8 cellular contexts compared by ENCODE assay signal in genomic region chr17:56914641-56915263, GRCh38. TPM values are rescaled to one million over a fixed set of nuclear protein-coding genes. Genes with fewer than 3 reads are reported as not detected.
A peak's percentile ranks its signal among the peaks of the same experiment; 100 is the strongest.
DNase-seq lines count a peak whose midpoint lies in the region; ATAC-seq and TF ChIP-seq lines count a peak whose summit lies in the region.

No MANE protein-coding gene starts in this region.

- H3K27me3 ChIP-seq in CD4-positive, CD25-positive, alpha-beta regulatory T cell (ENCODE audit: control insufficient read depth, insufficient read depth, low read length): no peaks in the 10 kb centered on the region
- H3K27me3 ChIP-seq in KMS-11 (ENCODE audit: insufficient read depth, low read depth) (no peaks in the 10 kb centered on the region), thyroid gland (no peaks in the 10 kb centered on the region)

- 13 to 14% methylated on average over 9 of the region's 9 CpGs for WGBS in thyroid gland, 2 donors

- H3K9me3 Mint-ChIP-seq in CD4-positive, CD25-positive, alpha-beta regulatory T cell: peaks cover 0 to 5% (median 1%) of the 10 kb centered on the region in 7 donors

- peaks cover 6% of the 10 kb centered on the region for H3K36me3 Mint-ChIP-seq in CD4-positive, CD25-positive, alpha-beta regulatory T cell

- H3K27ac ChIP-seq in CD4-positive, CD25-positive, alpha-beta regulatory T cell (ENCODE audit: insufficient read depth, low read length, poor library complexity, severe bottlenecking): peak overlapping the region; percentile 80
- peak overlapping the region; percentile 46 for H3K27ac ChIP-seq in KMS-11
- H3K27ac ChIP-seq in angular gyrus (ENCODE audit: low read depth, low read length): peak overlapping the region; percentile 62
- peak overlapping the region; percentile 61 to 96 (median 87) for H3K27ac ChIP-seq in thyroid gland

- H3K4me1 Mint-ChIP-seq in CD4-positive, CD25-positive, alpha-beta regulatory T cell: peaks cover 7 to 47% (median 34%) of the 10 kb centered on the region in 4 donors

- TF ChIP-seq CTCF in KMS-11 (conservative IDR thresholded peaks at IDR 0.05; ENCODE audit: low read depth, low read length): no peak
- TF ChIP-seq CTCF in thyroid gland (IDR thresholded peaks at IDR 0.05): no peak

- peak overlapping the region; percentile 88 to 98 (median 89) for H3K27ac Mint-ChIP-seq in CD4-positive, CD25-positive, alpha-beta regulatory T cell

- peaks cover 47% of the 10 kb centered on the region for H3K4me1 ChIP-seq in CD4-positive, CD25-positive, alpha-beta regulatory T cell (ENCODE audit: control insufficient read depth, insufficient read depth, low read length, poor library complexity, severe bottlenecking)
- H3K4me1 ChIP-seq in KMS-11 (ENCODE audit: low read depth, poor library complexity, severe bottlenecking): peaks cover 34% of the 10 kb centered on the region
- peaks cover 32 to 51% of the 10 kb centered on the region in 2 donors for H3K4me1 ChIP-seq in thyroid gland

- peaks cover 0 to 7% of the 10 kb centered on the region in 2 experiments for H3K9me3 ChIP-seq in CD4-positive, CD25-positive, alpha-beta regulatory T cell (ENCODE audit: control insufficient read depth in 2 of 2, low read length in 2 of 2)
- no peaks in the 10 kb centered on the region for H3K9me3 ChIP-seq in thyroid gland

- peak overlapping the region; percentile 90 to 100 (median 96) for H3K4me3 Mint-ChIP-seq in CD4-positive, CD25-positive, alpha-beta regulatory T cell

- ATAC-seq in CD4-positive, CD25-positive, alpha-beta regulatory T cell (ENCODE audit: low read depth in 2 of 2): no peak
- ATAC-seq in GM21528 (IDR thresholded peaks at IDR 0.05; ENCODE audit: low FRiP score, unreplicated experiment): no peak

- TF ChIP-seq POLR2A in thyroid gland (IDR thresholded peaks at IDR 0.05): no peak

- no peaks in the 10 kb centered on the region for H3K36me3 ChIP-seq in CD4-positive, CD25-positive, alpha-beta regulatory T cell (ENCODE audit: control insufficient read depth, insufficient read depth, low read length)
- H3K36me3 ChIP-seq in KMS-11 (ENCODE audit: insufficient read depth) (no peaks in the 10 kb centered on the region), thyroid gland (no peaks in the 10 kb centered on the region)

- no peaks in the 10 kb centered on the region; the same call in 1 of the 2 replicates for H4K20me1 ChIP-seq in KMS-11 (ENCODE audit: insufficient read depth)

- peak in 1 of 3 donors; percentile 36 for DNase-seq in CD4-positive, CD25-positive, alpha-beta regulatory T cell
- DNase-seq in left kidney (ENCODE audit: low read depth, low spot score) (peak; percentile 43), thyroid gland (no peak), A172 (ENCODE audit: low spot score) (no peak), UCSD-AML1 (lab: John Stamatoyannopoulos, UW; ENCODE audit: unreplicated experiment) (no peak)

- intact Hi-C loops in thyroid gland (cut with DNase I): no loop called here

- H2AFZ ChIP-seq in KMS-11 (ENCODE audit: low read depth): peak overlapping the region; percentile 87

- H3K27me3 Mint-ChIP-seq in CD4-positive, CD25-positive, alpha-beta regulatory T cell: no peaks in the 10 kb centered on the region

- H3K4me3 ChIP-seq in CD4-positive, CD25-positive, alpha-beta regulatory T cell (ENCODE audit: low read depth, low read length): peak overlapping the region; percentile 84
- H3K4me3 ChIP-seq in KMS-11 (IDR thresholded peaks at IDR 0.05; ENCODE audit: insufficient read depth, low read depth, low read length) (no peak overlapping the region), thyroid gland (replicated peaks in 1 of 3) (peak overlapping the region; percentile 65 to 84 (median 75))

- peaks cover 48% of the 10 kb centered on the region for H3K79me2 ChIP-seq in KMS-11 (ENCODE audit: insufficient read depth, low read depth)

- peak overlapping the region; percentile 98 for H3K4me2 ChIP-seq in KMS-11

- H3K9ac ChIP-seq in KMS-11: peak overlapping the region; percentile 82; the same call in 1 of the 2 replicates

RNA-seq across cellular contexts. Expression of gene TRIM25, which starts 0.9 kb away (rescaled TPM):
- total RNA-seq in CD4-positive, CD25-positive, alpha-beta regulatory T cell: 58.3 TPM
- polyA plus RNA-seq in CD4-positive, CD25-positive, alpha-beta regulatory T cell: 1 to 10 TPM; 4.6 to 7.8 (median 5.7) TPM
- 10 to 100 TPM; 23.9 to 41.8 (median 32.7) TPM for total RNA-seq in thyroid gland
- 22.0 and 27.2 TPM in 2 replicates for total RNA-seq in A172 (2014; rRNA removed; shearing (Covaris generic))

RNA-seq across cellular contexts. Expression of gene COIL, which starts 46.1 kb away (rescaled TPM):
- total RNA-seq in CD4-positive, CD25-positive, alpha-beta regulatory T cell: 19.3 TPM
- 10 to 100 TPM; 15.4 to 21.4 (median 17.9) TPM for polyA plus RNA-seq in CD4-positive, CD25-positive, alpha-beta regulatory T cell
- 10 to 100 TPM; 13.2 to 18.3 (median 17.5) TPM for total RNA-seq in thyroid gland
- 28.0 and 28.8 TPM in 2 replicates for total RNA-seq in A172 (2014; rRNA removed; shearing (Covaris generic))
